12 cellular contexts compared by ENCODE assay signal in the genomic region with DNA sequence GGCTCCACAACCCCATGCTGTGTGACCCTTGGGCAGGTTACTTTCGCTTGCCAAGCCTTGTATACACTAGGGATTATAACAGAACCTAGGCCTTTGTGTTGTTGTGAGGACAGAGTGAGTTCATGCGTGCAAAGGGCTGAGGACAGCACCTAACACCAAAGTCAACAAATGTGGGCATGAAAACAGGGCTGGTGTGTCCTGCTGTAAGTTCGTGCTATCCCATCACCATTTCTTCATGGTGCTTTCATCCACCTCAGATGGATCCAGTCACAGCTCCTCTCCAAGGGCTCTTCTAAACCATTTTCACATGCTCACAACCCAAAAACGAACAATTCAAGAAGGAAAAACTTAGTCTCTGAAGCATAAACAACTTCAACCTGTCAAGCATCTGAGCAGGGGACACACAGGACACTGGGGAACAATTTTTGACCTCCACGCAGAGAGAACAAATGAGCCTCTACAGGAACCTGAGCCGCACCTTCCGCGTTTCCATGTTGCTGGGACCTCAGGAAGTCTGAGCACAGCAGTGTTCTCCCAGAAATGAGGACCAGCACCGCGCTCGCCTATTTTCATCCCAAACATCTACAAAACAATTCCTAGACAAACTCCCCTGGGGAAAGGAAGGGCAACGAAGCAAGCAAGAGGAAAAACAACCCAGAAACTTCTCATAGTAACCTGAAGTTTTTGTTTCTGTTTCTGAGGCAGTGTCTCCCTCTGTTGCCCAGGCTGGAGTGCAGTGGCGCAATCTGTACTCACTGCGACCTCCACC. TPM values are rescaled to one million over a fixed set of nuclear protein-coding genes. Genes with fewer than 3 reads are reported as not detected.
DNase-seq lines count a peak whose midpoint lies in the region; ATAC-seq and TF ChIP-seq lines count a peak whose summit lies in the region.
"Had no signal": no experiment of that assay in that cellular context is flagged by ENCODE, and none has a peak within 500 bp of the region (broad histone marks: within the 10 kb centered on the region; RNA-seq: fewer than 3 reads in every experiment).

No MANE protein-coding gene starts in this region.

- H3K4me3 ChIP-seq in NB4 (ENCODE audit: low read depth, low read length), result no peak overlapping the region
- H3K4me3 ChIP-seq in brain microvascular endothelial cell (ENCODE audit: low read depth, low read length), result no peak overlapping the region
- no peak overlapping the region for H3K4me3 ChIP-seq in body of pancreas
- H3K4me3 ChIP-seq: adrenal gland had no signal

- peaks cover 36% of the 10 kb centered on the region for H3K4me1 ChIP-seq in body of pancreas

- peak overlapping the region; percentile 54 for H3K27ac ChIP-seq in brain microvascular endothelial cell
- H3K27ac ChIP-seq in body of pancreas, result peak overlapping the region in 1 of 4 donors; percentile 17
- H3K27ac ChIP-seq: adrenal gland had no signal

- H3K27me3 ChIP-seq in brain microvascular endothelial cell (replicated peaks) (no peaks in the 10 kb centered on the region), body of pancreas (no peaks in the 10 kb centered on the region)
- H3K27me3 ChIP-seq: adrenal gland had no signal

- intact Hi-C loops in body of pancreas (cut with DNase I), result no loop called here

- H3K27me3 Mint-ChIP-seq in nephron (ENCODE audit: low read depth), result peaks cover 17% of the 10 kb centered on the region

- 89% methylated on average over 14 of the region's 14 CpGs for WGBS in body of pancreas, 2 donors

- H3K9me3 Mint-ChIP-seq in nephron, result no peaks in the 10 kb centered on the region

- DNase-seq in DMS53 (lab: John Stamatoyannopoulos, UW), result peak; percentile 95
- peak; percentile 24 for DNase-seq in NB4 (ENCODE audit: low read depth)
- no peak for DNase-seq in brain microvascular endothelial cell
- DNase-seq in body of pancreas, result no peak
- no peak for DNase-seq in dedifferentiated amniotic fluid mesenchymal stem cell (ENCODE audit: extremely low spot score)
- no peak for DNase-seq in NCI-H1105 (lab: John Stamatoyannopoulos, UW)
- DNase-seq: left colon, NCI-H1436 had no signal

- no peaks in the 10 kb centered on the region for H3K9me3 ChIP-seq in body of pancreas
- H3K9me3 ChIP-seq: adrenal gland had no signal

- TF ChIP-seq CTCF in NB4 (IDR thresholded peaks at IDR 0.05; ENCODE audit: low read depth, low read length) (no peak), brain microvascular endothelial cell (IDR thresholded peaks at IDR 0.05; ENCODE audit: low read depth, low read length, missing control alignments) (peak; percentile 39), nephron (IDR thresholded peaks at IDR 0.05; ENCODE audit: unreplicated experiment in 3 of 3) (no peak), body of pancreas (IDR thresholded peaks at IDR 0.05) (no peak)

- in situ Hi-C loops in brain microvascular endothelial cell (cut with HindIII; ENCODE audit: low pct_ligation_motif_present, low sequenced_read_pairs), result no loop called here

- TF ChIP-seq POLR2A in NB4 (IDR thresholded peaks at IDR 0.05; ENCODE audit: extremely low read depth, insufficient read length), result no peak
- no peak for TF ChIP-seq POLR2A in body of pancreas (IDR thresholded peaks at IDR 0.05)

- ATAC-seq in body of pancreas, result no peak
- ATAC-seq in HG03354 (IDR thresholded peaks at IDR 0.05; ENCODE audit: poor library complexity, severe bottlenecking, unreplicated experiment), result no peak
- ATAC-seq: left colon had no signal

- no peaks in the 10 kb centered on the region for H3K36me3 ChIP-seq in brain microvascular endothelial cell (replicated peaks)
- no peaks in the 10 kb centered on the region for H3K36me3 ChIP-seq in body of pancreas (replicated peaks in 1 of 2; ENCODE audit: insufficient read depth in 1 of 2, low read depth in 2 of 2)
- H3K36me3 ChIP-seq: adrenal gland had no signal

- H3K4me1 Mint-ChIP-seq in nephron, result peaks cover 36% of the 10 kb centered on the region

- no peaks in the 10 kb centered on the region for H3K36me3 Mint-ChIP-seq in nephron (ENCODE audit: low read depth)

- H3K27ac Mint-ChIP-seq in nephron, result peak overlapping the region in 1 of 3 experiments; percentile 76

- H3K4me3 Mint-ChIP-seq in nephron, result peak overlapping the region; percentile 42 to 75 (median 49)

RNA-seq across cellular contexts. Expression of a gene that starts 3.1 kb away (rescaled TPM):
- 10 to 100 TPM; 21.0 to 28.0 TPM for total RNA-seq in body of pancreas

RNA-seq across cellular contexts. Expression of a gene that starts 36.9 kb away (rescaled TPM):
- not detected for total RNA-seq in body of pancreas
- total RNA-seq: SK-MEL-5 had no signal

Comparison
In these comparisons a context has a peak if more than half of its experiments do, and no peak if none do; other contexts are left out.
1. DNase-seq: peak in DMS53 (single experiment) and NB4 (single experiment); none in brain microvascular endothelial cell (single experiment), body of pancreas (0 of 4), dedifferentiated amniotic fluid mesenchymal stem cell (single experiment) and NCI-H1105 (single experiment).